Comparison of ENCODE assay signal across 1 cellular context in genomic region chr11:11788067-11788710, GRCh38.
TF ChIP-seq lines count a peak whose summit lies in the region.

No MANE protein-coding gene starts in this region.

TF ChIP-seq in H1, 55 proteins besides CTCF, POLR2A, EP300 and RAD21:
- TF ChIP-seq SP4 (IDR thresholded peaks at IDR 0.05; ENCODE audit: low read length) (no peak), JUN (IDR thresholded peaks at IDR 0.05; ENCODE audit: low read depth, low read length) (no peak), SP1 (IDR thresholded peaks at IDR 0.05; ENCODE audit: low read depth, low read length) (no peak), KDM5A (IDR thresholded peaks at IDR 0.05; ENCODE audit: low read length) (no peak), CREB1 (IDR thresholded peaks at IDR 0.05) (no peak), TBP (IDR thresholded peaks at IDR 0.05; ENCODE audit: low read depth, low read length) (no peak), TEAD4 (IDR thresholded peaks at IDR 0.05; ENCODE audit: low read depth, low read length) (no peak), CHD2 (IDR thresholded peaks at IDR 0.05; ENCODE audit: low read length) (no peak), TAF1 (IDR thresholded peaks at IDR 0.05; ENCODE audit: low read depth, low read length) (no peak), MAX (IDR thresholded peaks at IDR 0.05) (no peak), SUZ12 (IDR thresholded peaks at IDR 0.05; ENCODE audit: low read length) (no peak), JUND (IDR thresholded peaks at IDR 0.05; ENCODE audit: low read length) (no peak), CBX5 (IDR thresholded peaks at IDR 0.05; ENCODE audit: low read depth, low read length) (no peak), NRF1 (IDR thresholded peaks at IDR 0.05; ENCODE audit: low read depth, low read length) (no peak), EZH2 (IDR thresholded peaks at IDR 0.05; ENCODE audit: low read depth, low read length, severe bottlenecking) (no peak)
